9 cellular contexts compared by ENCODE assay signal in the genomic region with DNA sequence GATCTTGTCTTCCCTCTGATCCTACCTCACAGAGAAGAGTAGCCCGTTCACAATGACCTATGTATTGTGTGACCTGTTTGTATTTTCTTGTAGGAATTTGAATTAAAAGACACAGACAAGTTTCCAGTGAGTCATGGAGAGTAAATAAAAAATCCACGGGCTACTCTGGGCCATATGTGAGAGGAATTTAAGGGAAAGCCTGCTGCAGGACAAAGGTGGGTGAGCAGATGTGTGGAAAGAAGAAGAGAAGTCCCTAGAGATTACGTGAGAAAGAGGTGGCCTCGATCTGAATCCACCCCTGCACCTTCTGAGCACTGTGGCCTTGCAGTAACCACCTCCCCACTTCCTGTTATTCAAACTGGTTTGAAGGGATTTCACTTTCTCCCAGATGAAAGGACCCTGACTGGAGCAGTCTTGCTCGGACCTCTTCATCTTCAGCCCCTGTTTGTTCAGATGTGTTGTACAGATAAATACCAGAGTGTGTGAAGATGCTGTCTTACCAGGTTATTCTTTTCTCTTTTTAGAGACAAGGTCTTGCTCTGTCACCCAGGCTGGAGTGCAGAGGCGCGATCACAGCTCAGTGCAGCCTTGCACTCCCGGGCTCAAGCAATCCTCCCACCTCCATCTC.
DNase-seq lines count a peak whose midpoint lies in the region; ATAC-seq lines count a peak whose summit lies in the region.
"Had no signal": no experiment of that assay in that cellular context is flagged by ENCODE, and none has a peak within 500 bp of the region (broad histone marks: within the 10 kb centered on the region; RNA-seq: fewer than 3 reads in every experiment).

No MANE protein-coding gene starts in this region.

- no peaks in the 10 kb centered on the region for H3K9me3 Mint-ChIP-seq in stimulated activated naive B cell treated with anti-CD40 and anti-IgM and Interleukin-4, amounts not matched to agents 10 μg/mL and 1 μg/mL and 100 μg/mL, for 72 hours

- DNase-seq in activated gamma-delta T cell treated with Interleukin-2 at 50 U/mL for 16 hours (peak; percentile 37), activated gamma-delta T cell (lab: John Stamatoyannopoulos, UW) (no peak), SW480 (ENCODE audit: low spot score) (peak; percentile 4), left lobe of liver (ENCODE audit: low spot score) (no peak), NCI-H2029 (lab: John Stamatoyannopoulos, UW) (no peak)
- DNase-seq in stimulated activated naive B cell treated with anti-CD40 and anti-IgM and Interleukin-4, amounts not matched to agents 10 μg/mL and 1 μg/mL and 100 μg/mL, for 72 hours, result no peak
- no peak for DNase-seq in stimulated activated naive CD4-positive, alpha-beta T cell treated with Interleukin-2 at 50 U/mL for 16 hours (lab: John Stamatoyannopoulos, UW)
- DNase-seq: NCI-H2171 had no signal

- no peak overlapping the region for H3K4me3 Mint-ChIP-seq in stimulated activated naive B cell treated with anti-CD40 and anti-IgM and Interleukin-4, amounts not matched to agents 10 μg/mL and 1 μg/mL and 100 μg/mL, for 72 hours

- peaks cover 5 to 12% of the 10 kb centered on the region in 2 donors for H3K36me3 Mint-ChIP-seq in stimulated activated naive B cell treated with anti-CD40 and anti-IgM and Interleukin-4, amounts not matched to agents 10 μg/mL and 1 μg/mL and 100 μg/mL, for 72 hours

- ATAC-seq in HG02763 (IDR thresholded peaks at IDR 0.05; ENCODE audit: unreplicated experiment), result peak; percentile 77
- ATAC-seq in stimulated activated naive B cell treated with anti-CD40 and anti-IgM and Interleukin-4, amounts not matched to agents 10 μg/mL and 1 μg/mL and 100 μg/mL, for 72 hours (replicated peaks), result peak; percentile 75 to 81
- no peak for ATAC-seq in left lobe of liver

- no peaks in the 10 kb centered on the region for H3K27me3 Mint-ChIP-seq in stimulated activated naive B cell treated with anti-CD40 and anti-IgM and Interleukin-4, amounts not matched to agents 10 μg/mL and 1 μg/mL and 100 μg/mL, for 72 hours

- peaks cover 12 to 18% of the 10 kb centered on the region in 2 donors for H3K4me1 Mint-ChIP-seq in stimulated activated naive B cell treated with anti-CD40 and anti-IgM and Interleukin-4, amounts not matched to agents 10 μg/mL and 1 μg/mL and 100 μg/mL, for 72 hours

- H3K27ac Mint-ChIP-seq in stimulated activated naive B cell treated with anti-CD40 and anti-IgM and Interleukin-4, amounts not matched to agents 10 μg/mL and 1 μg/mL and 100 μg/mL, for 72 hours, result no peak overlapping the region

Comparison
In these comparisons a context has a peak if more than half of its experiments do, and no peak if none do; other contexts are left out.
1. DNase-seq: peak in activated gamma-delta T cell treated with Interleukin-2 at 50 U/mL for 16 hours (single experiment) and SW480 (single experiment); none in activated gamma-delta T cell (single experiment), stimulated activated naive B cell treated with anti-CD40 and anti-IgM and Interleukin-4, amounts not matched to agents 10 μg/mL and 1 μg/mL and 100 μg/mL, for 72 hours (single experiment), left lobe of liver (single experiment), stimulated activated naive CD4-positive, alpha-beta T cell treated with Interleukin-2 at 50 U/mL for 16 hours (single experiment) and NCI-H2029 (single experiment).